In the genomic region with DNA sequence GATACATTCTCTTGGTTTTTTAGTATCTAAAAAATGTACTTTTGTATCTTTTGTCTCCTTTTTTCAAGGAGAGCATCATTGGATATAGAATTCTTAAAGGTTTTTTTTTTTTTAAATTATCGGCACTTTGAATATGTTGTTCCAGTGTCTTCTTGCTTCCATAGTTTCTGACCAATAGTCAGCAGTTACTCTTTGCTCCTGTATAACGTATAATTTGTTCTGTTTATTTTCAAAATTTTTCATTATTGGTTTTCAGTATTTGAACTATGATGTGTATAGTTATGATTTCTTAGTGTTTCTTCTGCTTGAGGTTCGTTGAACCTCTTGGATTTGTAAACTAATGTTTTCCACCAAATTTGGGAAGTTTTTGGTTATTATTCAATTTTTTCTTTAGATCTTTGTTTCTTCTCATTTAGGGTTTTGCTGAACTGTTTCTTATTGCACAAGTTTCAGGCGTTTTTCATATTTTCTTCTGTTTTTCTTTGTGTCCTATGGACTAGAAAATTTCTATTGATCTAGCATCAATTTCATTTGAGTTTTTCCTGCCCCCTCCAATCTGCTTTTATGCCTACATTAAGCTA, we compare ENCODE assay signal across 10 cellular contexts.
A peak's percentile ranks its signal among the peaks of the same experiment; 100 is the strongest.
DNase-seq lines count a peak whose midpoint lies in the region; ATAC-seq and TF ChIP-seq lines count a peak whose summit lies in the region.
"Had no signal": no experiment of that assay in that cellular context is flagged by ENCODE, and none has a peak within 500 bp of the region (broad histone marks: within the 10 kb centered on the region; RNA-seq: fewer than 3 reads in every experiment).

No MANE protein-coding gene starts in this region.

- H3K9me3 Mint-ChIP-seq in HFFc6, result peaks cover 37% of the 10 kb centered on the region
- peaks cover 58% of the 10 kb centered on the region for H3K9me3 Mint-ChIP-seq in T-helper 2 cell treated with Interferon-gamma antibody and Interleukin-4, amounts not matched to agents 5 μg/mL and 100 μg/mL, for 36 hours

- H3K4me2 ChIP-seq in BLaER1, result no peak overlapping the region

- no peak for TF ChIP-seq CTCF in HFFc6 (IDR thresholded peaks at IDR 0.05)
- no peak for TF ChIP-seq CTCF in fibroblast of villous mesenchyme (IDR thresholded peaks at IDR 0.05; ENCODE audit: insufficient read depth, low read depth, low read length)
- TF ChIP-seq CTCF in gastroesophageal sphincter (IDR thresholded peaks at IDR 0.05), result no peak

- no peak for TF ChIP-seq EP300 in gastroesophageal sphincter (IDR thresholded peaks at IDR 0.05)

- H3K4me1 ChIP-seq in BLaER1 (no peaks in the 10 kb centered on the region), gastroesophageal sphincter (no peaks in the 10 kb centered on the region)

- H3K4me3 ChIP-seq in BLaER1, result peak overlapping the region; percentile 22; the same call in 1 of the 2 replicates
- H3K4me3 ChIP-seq in SK-N-MC, result no peak overlapping the region
- no peak overlapping the region for H3K4me3 ChIP-seq in fibroblast of villous mesenchyme (ENCODE audit: low read depth, low read length)
- no peak overlapping the region for H3K4me3 ChIP-seq in gastroesophageal sphincter

- peaks cover 63% of the 10 kb centered on the region for H3K36me3 Mint-ChIP-seq in HFFc6 (ENCODE audit: low read depth)
- peaks cover 85% of the 10 kb centered on the region for H3K36me3 Mint-ChIP-seq in T-helper 2 cell treated with Interferon-gamma antibody and Interleukin-4, amounts not matched to agents 5 μg/mL and 100 μg/mL, for 36 hours (ENCODE audit: low read depth)

- H3K27me3 Mint-ChIP-seq in HFFc6 (ENCODE audit: insufficient read depth), result no peaks in the 10 kb centered on the region
- H3K27me3 Mint-ChIP-seq in T-helper 2 cell treated with Interferon-gamma antibody and Interleukin-4, amounts not matched to agents 5 μg/mL and 100 μg/mL, for 36 hours (ENCODE audit: low read depth), result no peaks in the 10 kb centered on the region

- 84 to 87% methylated on average over 4 of the region's 4 CpGs for WGBS in gastroesophageal sphincter (ENCODE audit: low coverage in 1 of 2), 2 donors

- H4K20me1 ChIP-seq in BLaER1, result no peaks in the 10 kb centered on the region

- ATAC-seq in gastroesophageal sphincter, result no peak
- ATAC-seq: activated CD4-positive, CD25-positive, alpha-beta regulatory T cell treated with anti-CD3 and anti-CD28 coated beads, Interleukin-2, amount 50 U/mL, for 24 hours had no signal

- H3K36me3 ChIP-seq in BLaER1 (peaks cover 75% of the 10 kb centered on the region), SK-N-MC (ENCODE audit: insufficient read depth, low read length) (peaks cover 80% of the 10 kb centered on the region), gastroesophageal sphincter (peaks cover 14 to 86% of the 10 kb centered on the region in 2 donors)

- H3K27ac ChIP-seq in BLaER1 (no peak overlapping the region), SK-N-MC (no peak overlapping the region), gastroesophageal sphincter (no peak overlapping the region)

- no peak overlapping the region for H3K27ac Mint-ChIP-seq in HFFc6
- H3K27ac Mint-ChIP-seq in T-helper 2 cell treated with Interferon-gamma antibody and Interleukin-4, amounts not matched to agents 5 μg/mL and 100 μg/mL, for 36 hours, result no peak overlapping the region

- peaks cover 50% of the 10 kb centered on the region for H3K9me3 ChIP-seq in BLaER1
- H3K9me3 ChIP-seq in SK-N-MC (ENCODE audit: low read depth, low read length), result peaks cover 19% of the 10 kb centered on the region
- H3K9me3 ChIP-seq in gastroesophageal sphincter, result peaks cover 2 to 50% (median 6%) of the 10 kb centered on the region in 3 donors

- no peak for TF ChIP-seq POLR2A in gastroesophageal sphincter (IDR thresholded peaks at IDR 0.05)

- no peaks in the 10 kb centered on the region for H3K4me1 Mint-ChIP-seq in HFFc6 (ENCODE audit: low read depth)
- no peaks in the 10 kb centered on the region for H3K4me1 Mint-ChIP-seq in T-helper 2 cell treated with Interferon-gamma antibody and Interleukin-4, amounts not matched to agents 5 μg/mL and 100 μg/mL, for 36 hours (ENCODE audit: low read depth)

- H3K27me3 ChIP-seq in BLaER1 (no peaks in the 10 kb centered on the region), gastroesophageal sphincter (no peaks in the 10 kb centered on the region)

- H3K4me3 Mint-ChIP-seq in HFFc6, result no peak overlapping the region
- H3K4me3 Mint-ChIP-seq in T-helper 2 cell treated with Interferon-gamma antibody and Interleukin-4, amounts not matched to agents 5 μg/mL and 100 μg/mL, for 36 hours, result no peak overlapping the region

- DNase-seq in HFFc6 (peak; percentile 13), SK-N-MC (ENCODE audit: low read depth, low spot score) (peak; percentile 10), fibroblast of villous mesenchyme (ENCODE audit: low read depth) (peak; percentile 37), NCI-H128 (lab: John Stamatoyannopoulos, UW; ENCODE audit: unreplicated experiment) (no peak)
- DNase-seq in activated effector memory CD4-positive, alpha-beta T cell treated with anti-CD3 and anti-CD28 coated beads, Interleukin-2, amount 50 U/mL, for 16 hours, result no peak
- DNase-seq in T-helper 2 cell treated with Interferon-gamma antibody and Interleukin-4, amounts not matched to agents 5 μg/mL and 100 μg/mL, for 36 hours (ENCODE audit: low spot score), result no peak
- DNase-seq: activated naive CD4-positive, alpha-beta T cell treated with Interleukin-2 at 50 U/mL for 16 hours had no signal

- H3K9ac ChIP-seq in BLaER1 (no peak overlapping the region), SK-N-MC (ENCODE audit: insufficient read length) (no peak overlapping the region)

Comparison
In these comparisons a context has a peak if more than half of its experiments do, and no peak if none do; other contexts are left out.
1. DNase-seq: peak in HFFc6 (single experiment), SK-N-MC (single experiment) and fibroblast of villous mesenchyme (single experiment); none in activated effector memory CD4-positive, alpha-beta T cell treated with anti-CD3 and anti-CD28 coated beads, Interleukin-2, amount 50 U/mL, for 16 hours (single experiment), T-helper 2 cell treated with Interferon-gamma antibody and Interleukin-4, amounts not matched to agents 5 μg/mL and 100 μg/mL, for 36 hours (single experiment) and NCI-H128 (single experiment).